Comparison of ENCODE assay signal across 9 cellular contexts in the genomic region with DNA sequence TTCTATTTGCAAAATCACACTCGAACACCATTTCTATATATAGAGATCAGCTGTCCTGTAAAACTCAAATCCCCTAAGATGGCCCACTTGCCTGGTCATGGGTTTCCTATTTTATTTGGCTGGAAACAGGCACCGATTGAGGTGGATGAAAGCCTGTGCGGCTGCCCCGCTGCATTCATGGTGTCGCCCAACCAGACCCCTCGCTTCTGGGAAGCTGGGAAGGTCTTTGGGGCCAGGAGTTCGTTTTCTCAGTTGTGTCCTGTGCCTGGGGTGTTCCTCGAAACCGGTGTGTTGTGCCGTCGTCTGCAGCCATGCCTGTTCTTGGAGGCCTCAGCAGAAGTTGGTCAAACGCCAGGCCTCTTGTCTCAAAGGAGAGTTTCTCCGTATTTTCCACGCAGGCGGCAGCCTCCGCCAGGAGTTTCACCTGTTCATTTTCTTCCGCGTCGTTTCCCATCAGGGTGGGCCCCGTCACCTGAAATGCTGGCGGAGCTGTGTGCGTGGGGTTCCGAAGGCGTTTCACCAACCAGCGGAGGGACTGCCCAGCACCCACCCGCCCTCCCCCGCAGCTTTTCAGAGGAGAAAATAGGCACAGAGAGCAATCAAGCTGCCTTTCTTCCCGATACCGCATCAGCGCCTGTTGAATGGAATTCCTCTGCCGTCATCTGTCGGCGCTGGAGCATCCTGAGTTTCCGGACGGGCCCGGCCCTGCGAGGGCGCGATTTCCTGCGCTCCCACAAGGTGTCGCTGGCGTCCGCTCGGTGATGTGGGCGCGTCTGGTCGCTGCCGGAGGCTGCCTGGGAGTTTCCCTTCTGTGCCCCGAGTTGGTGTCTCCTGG. TPM values are rescaled to one million over a fixed set of nuclear protein-coding genes. Genes with fewer than 3 reads are reported as not detected.
A peak's percentile ranks its signal among the peaks of the same experiment; 100 is the strongest.
DNase-seq lines count a peak whose midpoint lies in the region; ATAC-seq and TF ChIP-seq lines count a peak whose summit lies in the region.
"Had no signal": no experiment of that assay in that cellular context is flagged by ENCODE, and none has a peak within 500 bp of the region (broad histone marks: within the 10 kb centered on the region; RNA-seq: fewer than 3 reads in every experiment).

No MANE protein-coding gene starts in this region.

- H3K27me3 Mint-ChIP-seq in chondrocyte (ENCODE audit: low read depth) = no peaks in the 10 kb centered on the region

- H3K4me1 Mint-ChIP-seq in chondrocyte (ENCODE audit: low read depth) = peaks cover 7% of the 10 kb centered on the region

- H3K36me3 Mint-ChIP-seq in chondrocyte (ENCODE audit: low read depth) = peaks cover 3% of the 10 kb centered on the region

- peak; percentile 94 for DNase-seq in D341Med (ENCODE audit: low spot score)
- peak; percentile 60 for DNase-seq in LHCN-M2 (ENCODE audit: low read depth)
- peak; percentile 88 for DNase-seq in activated CD4-positive, alpha-beta T cell treated with anti-CD3 and anti-CD28 coated beads for 48 hours
- no peak for DNase-seq in chondrocyte (ENCODE audit: low spot score)
- peak; percentile 62 to 81 for DNase-seq in left colon
- peak; percentile 80 to 83 for DNase-seq in stimulated activated CD4-positive, alpha-beta T cell treated with anti-CD3 and anti-CD28 coated beads, Interleukin-2, amount 100 ng/mL, for 48 hours

- intact Hi-C loops in left colon (cut with DNase I, micrococcal nuclease) = loop anchor here in 1 of 2 donors (2.0 kb wide), 1 partner anchor 266 kb away; no protein-coding TSS in a partner anchor

- ATAC-seq in GM21529 (IDR thresholded peaks at IDR 0.05; ENCODE audit: unreplicated experiment) (peak; percentile 58), left colon (peak; percentile 83), HG02870 (IDR thresholded peaks at IDR 0.05; ENCODE audit: unreplicated experiment) (no peak)

- H3K4me3 Mint-ChIP-seq in chondrocyte (ENCODE audit: unreplicated experiment) = no peak overlapping the region
- H3K4me3 Mint-ChIP-seq: T-helper 1 cell treated with Interleukin-12 subunit alpha and Interleukin-12 subunit beta and Interleukin-4 antibody, amounts not matched to agents 30 μg/mL and 1 μg/mL, for 36 hours had no signal

- H3K27ac Mint-ChIP-seq in chondrocyte (ENCODE audit: unreplicated experiment) = no peak overlapping the region
- H3K27ac Mint-ChIP-seq: T-helper 1 cell treated with Interleukin-12 subunit alpha and Interleukin-12 subunit beta and Interleukin-4 antibody, amounts not matched to agents 30 μg/mL and 1 μg/mL, for 36 hours had no signal

- no peaks in the 10 kb centered on the region for H3K9me3 Mint-ChIP-seq in chondrocyte (ENCODE audit: low read depth)
- H3K9me3 Mint-ChIP-seq: T-helper 1 cell treated with Interleukin-12 subunit alpha and Interleukin-12 subunit beta and Interleukin-4 antibody, amounts not matched to agents 30 μg/mL and 1 μg/mL, for 36 hours had no signal

- peak; percentile 95 for TF ChIP-seq CTCF in chondrocyte (IDR thresholded peaks at IDR 0.05)

RNA-seq across cellular contexts. Expression of gene NFATC1, which starts 17.1 kb away (rescaled TPM):
- total RNA-seq in LHCN-M2 (2014; rRNA removed) = 3.9 and 4.5 TPM in 2 replicates
- polyA plus RNA-seq in LHCN-M2 (2012) = 6.7 TPM
- 7.1 to 12.5 TPM (median 7.3 TPM) in 3 replicates for total RNA-seq in chondrocyte
- 1 to 10 TPM; 2.9 to 4.4 TPM for total RNA-seq in left colon
